1 cellular context compared by ENCODE assay signal in genomic region chr10:73773152-73773879, GRCh38.
TF ChIP-seq lines count a peak whose summit lies in the region.

No MANE protein-coding gene starts in this region.

TF ChIP-seq in K562, 482 proteins besides CTCF, POLR2A, EP300 and RAD21 (continues in another document):
- TF ChIP-seq TAF7 (tag; IDR thresholded peaks at IDR 0.05) (peak; percentile 10; the same call in 1 of the 2 replicates), ZNF282 (CRISPR knock-in tag; IDR thresholded peaks at IDR 0.05) (0 out of 2 replicates have a peak, but pooled peaks have one; percentile 74), ZBED1 (IDR thresholded peaks at IDR 0.05) (no peak), CHD1 (IDR thresholded peaks at IDR 0.05; ENCODE audit: low read length) (peak; percentile 23), IRF2 (CRISPR knock-in tag; IDR thresholded peaks at IDR 0.05) (peak; percentile 64; the same call in 1 of the 2 replicates), PBX2 (CRISPR knock-in tag; IDR thresholded peaks at IDR 0.05; ENCODE audit: low read depth) (no peak), PBX2 (tag; conservative IDR thresholded peaks at IDR 0.05; ENCODE audit: low read depth) (no peak; the same call in 1 of the 2 replicates), KAT7 (CRISPR knock-in tag; IDR thresholded peaks at IDR 0.05; ENCODE audit: borderline replicate concordance) (peak; percentile 21; the same call in 1 of the 2 replicates), CREB3L1 (IDR thresholded peaks at IDR 0.05; ENCODE audit: borderline replicate concordance, low read depth) (no peak), LEF1 (IDR thresholded peaks at IDR 0.05) (no peak), MYC (IDR thresholded peaks at IDR 0.05; ENCODE audit: low read depth, low read length) (no peak), MYC (CRISPR knock-in tag; IDR thresholded peaks at IDR 0.05; ENCODE audit: borderline replicate concordance, low read depth) (no peak), NFE2L1 (tag; IDR thresholded peaks at IDR 0.05; ENCODE audit: borderline replicate concordance, low read depth) (no peak), ZBTB49 (CRISPR knock-in tag; IDR thresholded peaks at IDR 0.05; ENCODE audit: borderline replicate concordance) (0 out of 2 replicates have a peak, but pooled peaks have one; percentile 78), SIN3A (IDR thresholded peaks at IDR 0.05; ENCODE audit: borderline replicate concordance in 2 of 2, control insufficient read depth in 1 of 2, low read depth in 2 of 2, low read length in 2 of 2) (no peak; a peak in 1 of 4 replicates), E2F1 (CRISPR knock-in tag; IDR thresholded peaks at IDR 0.05) (0 out of 2 replicates have a peak, but pooled peaks have one; percentile 22), KDM2B (CRISPR knock-in tag; IDR thresholded peaks at IDR 0.05) (0 out of 2 replicates have a peak, but pooled peaks have one; percentile 45), UBTF (IDR thresholded peaks at IDR 0.05; ENCODE audit: borderline replicate concordance in 1 of 2, low read depth in 2 of 2, low read length in 2 of 2) (no peak), HDAC6 (IDR thresholded peaks at IDR 0.05; ENCODE audit: low read depth, low read length) (no peak), ZFP36 (IDR thresholded peaks at IDR 0.05; ENCODE audit: low read depth, low read length, partially characterized antibody) (no peak), TGIF2 (CRISPR knock-in tag; IDR thresholded peaks at IDR 0.05) (0 out of 2 replicates have a peak, but pooled peaks have one; percentile 0), FOSL1 (tag; conservative IDR thresholded peaks at IDR 0.05) (no peak), NKRF (IDR thresholded peaks at IDR 0.05; ENCODE audit: borderline replicate concordance) (peak; percentile 8; the same call in 1 of the 2 replicates), LCOR (CRISPR knock-in tag; IDR thresholded peaks at IDR 0.05) (peak; percentile 63; the same call in 1 of the 2 replicates), ILK (tag; IDR thresholded peaks at IDR 0.05; ENCODE audit: borderline replicate concordance, low read depth) (no peak), PREB (CRISPR knock-in tag; IDR thresholded peaks at IDR 0.05) (peak; percentile 64; the same call in 1 of the 2 replicates), HDGF (IDR thresholded peaks at IDR 0.05) (no peak), THRB (CRISPR knock-in tag; conservative IDR thresholded peaks at IDR 0.05) (peak; percentile 53; the same call in 1 of the 2 replicates), RBBP5 (IDR thresholded peaks at IDR 0.05; ENCODE audit: borderline replicate concordance, insufficient read depth, low read length, poor library complexity, severe bottlenecking) (peak; percentile 52), ETS1 (conservative IDR thresholded peaks at IDR 0.05; ENCODE audit: control insufficient read depth, low read depth, low read length) (no peak), PYGO2 (tag; IDR thresholded peaks at IDR 0.05) (no peak), MEIS2 (IDR thresholded peaks at IDR 0.05; ENCODE audit: partially characterized antibody) (peak; percentile 31), ZNF518B (CRISPR knock-in tag; IDR thresholded peaks at IDR 0.05) (no peak), TBL1XR1 (IDR thresholded peaks at IDR 0.05; ENCODE audit: low read length in 2 of 2) (no peak), FOXP1 (CRISPR knock-in tag; IDR thresholded peaks at IDR 0.05) (0 out of 2 replicates have a peak, but pooled peaks have one; percentile 18), TAF9B (IDR thresholded peaks at IDR 0.05; ENCODE audit: partially characterized antibody) (no peak), SAP30 (IDR thresholded peaks at IDR 0.05; ENCODE audit: borderline replicate concordance, insufficient read depth, low read depth, low read length, poor library complexity, severe bottlenecking) (peak; percentile 37), OTX1 (CRISPR knock-in tag; IDR thresholded peaks at IDR 0.05) (0 out of 2 replicates have a peak, but pooled peaks have one; percentile 43), ATF1 (CRISPR knock-in tag; IDR thresholded peaks at IDR 0.05) (0 out of 2 replicates have a peak, but pooled peaks have one; percentile 0), ATF1 (tag; IDR thresholded peaks at IDR 0.05) (no peak), CBX5 (IDR thresholded peaks at IDR 0.05; ENCODE audit: borderline replicate concordance, low read depth) (no peak)
